ENCODE assay signal across 1 cellular context in genomic region chr1:30718091-30718635, GRCh38.
TF ChIP-seq lines count a peak whose summit lies in the region.

No MANE protein-coding gene starts in this region.

TF ChIP-seq in K562, 482 proteins besides CTCF, POLR2A, EP300 and RAD21 (continued from another document and continues in another):
- no peak for TF ChIP-seq ELK1 (CRISPR knock-in tag; IDR thresholded peaks at IDR 0.05)
- TF ChIP-seq ZBTB26 (CRISPR knock-in tag; IDR thresholded peaks at IDR 0.05), result 0 out of 2 replicates have a peak, but pooled peaks have one; percentile 9
- TF ChIP-seq ZC3H8 (IDR thresholded peaks at IDR 0.05), result no peak
- TF ChIP-seq HDAC2 (IDR thresholded peaks at IDR 0.05), result no peak
- no peak for TF ChIP-seq TFE3 (CRISPR knock-in tag; IDR thresholded peaks at IDR 0.05)
- TF ChIP-seq CREB1 (IDR thresholded peaks at IDR 0.05), result no peak
- TF ChIP-seq CREB1 (CRISPR knock-in tag; IDR thresholded peaks at IDR 0.05), result 0 out of 2 replicates have a peak, but pooled peaks have one; percentile 10
- TF ChIP-seq FOXM1 (IDR thresholded peaks at IDR 0.05; ENCODE audit: low read depth), result no peak
- no peak for TF ChIP-seq FOXM1 (CRISPR knock-in tag; IDR thresholded peaks at IDR 0.05; ENCODE audit: low read depth)
- no peak for TF ChIP-seq ZBTB17 (CRISPR knock-in tag; IDR thresholded peaks at IDR 0.05)
- 0 out of 2 replicates have a peak, but pooled peaks have one; percentile 5 for TF ChIP-seq MBD2 (IDR thresholded peaks at IDR 0.05; ENCODE audit: borderline replicate concordance, low read depth)
- TF ChIP-seq KLF13 (tag; IDR thresholded peaks at IDR 0.05; ENCODE audit: borderline replicate concordance, low read depth), result no peak
- TF ChIP-seq HOXB6 (CRISPR knock-in tag; IDR thresholded peaks at IDR 0.05; ENCODE audit: borderline replicate concordance), result no peak
- no peak for TF ChIP-seq ZNF12 (CRISPR knock-in tag; IDR thresholded peaks at IDR 0.05)
- no peak for TF ChIP-seq TEAD4 (IDR thresholded peaks at IDR 0.05; ENCODE audit: low read length)
- TF ChIP-seq TEAD4 (CRISPR knock-in tag; IDR thresholded peaks at IDR 0.05; ENCODE audit: borderline replicate concordance), result no peak
- TF ChIP-seq E2F6 (IDR thresholded peaks at IDR 0.05; ENCODE audit: borderline replicate concordance in 1 of 2, extremely low read depth in 1 of 2, insufficient read depth in 1 of 2, insufficient read length in 1 of 2, low read depth in 1 of 2, low read length in 1 of 2, poor library complexity in 1 of 2, severe bottlenecking in 1 of 2), result peak in 1 of 2 experiments; percentile 49
- TF ChIP-seq TAF15 (IDR thresholded peaks at IDR 0.05; ENCODE audit: low read depth, low read length), result no peak
- TF ChIP-seq FOXP1 (CRISPR knock-in tag; IDR thresholded peaks at IDR 0.05), result no peak
- peak; percentile 81 for TF ChIP-seq SP1 (CRISPR knock-in tag; IDR thresholded peaks at IDR 0.05)
- 0 out of 2 replicates have a peak, but pooled peaks have one; percentile 55 for TF ChIP-seq LEF1 (IDR thresholded peaks at IDR 0.05)
- no peak for TF ChIP-seq DEAF1 (CRISPR knock-in tag; IDR thresholded peaks at IDR 0.05)
- peak; percentile 73 for TF ChIP-seq E2F1 (CRISPR knock-in tag; IDR thresholded peaks at IDR 0.05)
- no peak for TF ChIP-seq JUNB (CRISPR knock-in tag; conservative IDR thresholded peaks at IDR 0.05)
- TF ChIP-seq ZNF398 (CRISPR knock-in tag; IDR thresholded peaks at IDR 0.05), result no peak
- peak in 1 of 2 experiments; percentile 9; a peak in 1 of 4 replicates for TF ChIP-seq SRF (CRISPR knock-in tag; IDR thresholded peaks at IDR 0.05)
- no peak for TF ChIP-seq PBX2 (CRISPR knock-in tag; IDR thresholded peaks at IDR 0.05; ENCODE audit: low read depth)
- peak; percentile 69 for TF ChIP-seq PBX2 (tag; conservative IDR thresholded peaks at IDR 0.05; ENCODE audit: low read depth)
- TF ChIP-seq ZFP36 (IDR thresholded peaks at IDR 0.05; ENCODE audit: low read depth, low read length, partially characterized antibody), result peak; percentile 8
- TF ChIP-seq CREM (IDR thresholded peaks at IDR 0.05; ENCODE audit: low read depth), result peak; percentile 50; the same call in 1 of the 2 replicates
- TF ChIP-seq EGR1 (conservative IDR thresholded peaks at IDR 0.05), result peak; percentile 14
- no peak for TF ChIP-seq FOXA1 (IDR thresholded peaks at IDR 0.05; ENCODE audit: borderline replicate concordance)
- peak; percentile 98 for TF ChIP-seq MEIS2 (IDR thresholded peaks at IDR 0.05; ENCODE audit: partially characterized antibody)
- peak; percentile 31; the same call in 1 of the 2 replicates for TF ChIP-seq RB1 (IDR thresholded peaks at IDR 0.05; ENCODE audit: low read depth)
- no peak for TF ChIP-seq ZNF174 (CRISPR knock-in tag; IDR thresholded peaks at IDR 0.05)
- no peak for TF ChIP-seq MAX (CRISPR knock-in tag; IDR thresholded peaks at IDR 0.05)
- peak; percentile 71 for TF ChIP-seq PKNOX1 (IDR thresholded peaks at IDR 0.05)
- no peak for TF ChIP-seq ZBTB33 (CRISPR knock-in tag; IDR thresholded peaks at IDR 0.05)
- peak in 1 of 2 experiments; percentile 72; a peak in 1 of 4 replicates for TF ChIP-seq FOXK2 (conservative IDR thresholded peaks at IDR 0.05 in 1 of 2, IDR thresholded peaks at IDR 0.05 in 1 of 2; ENCODE audit: low read depth in 2 of 2)
- no peak for TF ChIP-seq SMARCA4 (IDR thresholded peaks at IDR 0.05)
- no peak for TF ChIP-seq RBFOX2 (IDR thresholded peaks at IDR 0.05; ENCODE audit: low read depth, low read length)
- TF ChIP-seq ZNF239 (CRISPR knock-in tag; IDR thresholded peaks at IDR 0.05), result no peak
- TF ChIP-seq ZNF124 (CRISPR knock-in tag; IDR thresholded peaks at IDR 0.05), result no peak
- peak; percentile 47; the same call in 1 of the 2 replicates for TF ChIP-seq XRCC5 (IDR thresholded peaks at IDR 0.05; ENCODE audit: low read depth, low read length)
- no peak; the same call in 1 of the 2 replicates for TF ChIP-seq ZNF740 (CRISPR knock-in tag; IDR thresholded peaks at IDR 0.05)
- peak in 1 of 2 experiments; percentile 91; a peak in 2 of 4 replicates for TF ChIP-seq ZNF740 (tag; IDR thresholded peaks at IDR 0.05)
- no peak for TF ChIP-seq ZNF224 (CRISPR knock-in tag; IDR thresholded peaks at IDR 0.05)
- peak in 1 of 2 experiments; percentile 77; a peak in 2 of 4 replicates for TF ChIP-seq MAZ (CRISPR knock-in tag; conservative IDR thresholded peaks at IDR 0.05 in 1 of 2, IDR thresholded peaks at IDR 0.05 in 1 of 2)
- no peak for TF ChIP-seq ARHGAP35 (IDR thresholded peaks at IDR 0.05; ENCODE audit: partially characterized antibody)
- TF ChIP-seq EHMT2 (IDR thresholded peaks at IDR 0.05), result no peak
